ENCODE assay signal across 21 cellular contexts in genomic region chr20:10898555-10898954, GRCh38.
DNase-seq lines count a peak whose midpoint lies in the region; ATAC-seq, FAIRE-seq and TF ChIP-seq lines count a peak whose summit lies in the region.
"Had no signal": no experiment of that assay in that cellular context is flagged by ENCODE, and none has a peak within 500 bp of the region (broad histone marks: within the 10 kb centered on the region; RNA-seq: fewer than 3 reads in every experiment).

No MANE protein-coding gene starts in this region.

- H3K4me2 ChIP-seq in A549 (peak overlapping the region; percentile 15; the same call in 1 of the 3 replicates), IMR-90 (ENCODE audit: low read depth, low read length) (no peak overlapping the region)

- no peak overlapping the region for H3K23ac ChIP-seq in IMR-90 (ENCODE audit: low read depth, low read length)

- H3K36me3 Mint-ChIP-seq in nephron progenitor cell (ENCODE audit: low read depth) = no peaks in the 10 kb centered on the region
- H3K36me3 Mint-ChIP-seq in natural killer cell = no peaks in the 10 kb centered on the region
- H3K36me3 Mint-ChIP-seq: CD8-positive, alpha-beta memory T cell had no signal

- BruUV-seq in IMR-90 (replicated peaks; lab: Mats Ljungman, UMichigan) = no TSS peak

- ATAC-seq in A549 (peak; percentile 38 to 50; a peak in 4 of 6 replicates), IMR-90 (ENCODE audit: low read depth) (peak; percentile 48), natural killer cell (no peak), HG02973 (IDR thresholded peaks at IDR 0.05; ENCODE audit: unreplicated experiment) (no peak)
- ATAC-seq: Panc1 had no signal

- TF ChIP-seq CTCF in A549 (IDR thresholded peaks at IDR 0.05) (no peak), IMR-90 (conservative IDR thresholded peaks at IDR 0.05; ENCODE audit: low read depth, low read length) (no peak), fibroblast of mammary gland (conservative IDR thresholded peaks at IDR 0.05; ENCODE audit: control insufficient read depth, insufficient read depth, low read depth, low read length) (no peak), nephron progenitor cell (IDR thresholded peaks at IDR 0.05) (no peak), natural killer cell (IDR thresholded peaks at IDR 0.05) (no peak)

- H3K27me3 ChIP-seq in IMR-90 (ENCODE audit: control insufficient read depth, insufficient read depth, low read length) (no peaks in the 10 kb centered on the region), small intestine (ENCODE audit: control insufficient read depth in 2 of 2, insufficient read depth in 2 of 2, low read length in 2 of 2) (no peaks in the 10 kb centered on the region)
- H3K27me3 ChIP-seq: MG63 had no signal

- no peaks in the 10 kb centered on the region for H4K20me1 ChIP-seq in IMR-90 (ENCODE audit: insufficient read depth, low read length)

- no peak overlapping the region for H4K5ac ChIP-seq in IMR-90 (ENCODE audit: low read depth, low read length)

- no peak overlapping the region for H2BK20ac ChIP-seq in IMR-90 (ENCODE audit: low read depth, low read length)

- TF ChIP-seq EP300 in A549 (IDR thresholded peaks at IDR 0.05) = no peak

- no peaks in the 10 kb centered on the region for H3K79me1 ChIP-seq in IMR-90 (ENCODE audit: low read depth in 1 of 2, low read length in 2 of 2)

- H2BK15ac ChIP-seq in IMR-90 (ENCODE audit: low read depth, low read length) = no peak overlapping the region

- no peak overlapping the region for H2AFZ ChIP-seq in IMR-90 (replicated peaks; ENCODE audit: low read length, poor library complexity)

- peaks cover 7% of the 10 kb centered on the region for H3K27me3 Mint-ChIP-seq in nephron progenitor cell (ENCODE audit: low read depth, poor library complexity)
- H3K27me3 Mint-ChIP-seq in natural killer cell (ENCODE audit: low read depth in 2 of 2) = no peaks in the 10 kb centered on the region
- H3K27me3 Mint-ChIP-seq: CD8-positive, alpha-beta memory T cell had no signal

- H3K4me3 Mint-ChIP-seq in nephron progenitor cell (no peak overlapping the region), natural killer cell (no peak overlapping the region)
- H3K4me3 Mint-ChIP-seq: CD8-positive, alpha-beta memory T cell had no signal

- in situ Hi-C loops in IMR-90 (cut with MboI; ENCODE audit: low sequenced_read_pairs) = no loop called here

- POLR2A ChIA-PET in A549 (lab: Yijun Ruan, JAX) (no interaction called here), IMR-90 (lab: Charles Lee; ENCODE audit: unreplicated experiment) (no interaction called here)

- CTCF ChIA-PET in A549 (lab: Yijun Ruan, JAX) (interaction anchor here (1.5 kb wide), 1 partner anchor 645 kb away, joined by 4 read pairs; no protein-coding TSS in a partner anchor), IMR-90 (lab: Yijun Ruan, JAX) (interaction anchor here (0.9 kb wide), 1 partner anchor 68 kb away, joined by 3 read pairs; no protein-coding TSS in a partner anchor)

- H3K9me3 Mint-ChIP-seq in nephron progenitor cell (no peaks in the 10 kb centered on the region), natural killer cell (peaks cover 0 to 4% of the 10 kb centered on the region in 2 donors)

- peak; percentile 89 for FAIRE-seq in A549 (lab: Jason Lieb, UNC)
- no peak for FAIRE-seq in small intestine (lab: Jason Lieb, UNC)
- FAIRE-seq: GM12891, GM19239, HTR-8/SVneo had no signal

- dilution Hi-C loops in IMR-90 (cut with HindIII; ENCODE audit: low sequenced_read_pairs, unreplicated experiment) = no loop called here

- H3K56ac ChIP-seq in IMR-90 (ENCODE audit: extremely low read depth, insufficient read depth, low read length) = no peak overlapping the region

- no peak for TF ChIP-seq RAD21 in A549 (conservative IDR thresholded peaks at IDR 0.05 in 1 of 2, IDR thresholded peaks at IDR 0.05 in 1 of 2)
- no peak for TF ChIP-seq RAD21 in IMR-90 (IDR thresholded peaks at IDR 0.05; ENCODE audit: low read length)

- no peak overlapping the region for H3K9ac ChIP-seq in IMR-90 (ENCODE audit: low read depth, low read length)

- H3K4me3 ChIP-seq in A549 (no peak overlapping the region), IMR-90 (ENCODE audit: insufficient read depth, low read depth, low read length) (no peak overlapping the region), fibroblast of mammary gland (ENCODE audit: control insufficient read depth, low read depth, low read length) (no peak overlapping the region), small intestine (ENCODE audit: low read depth in 1 of 2, low read length in 2 of 2) (no peak overlapping the region)
- H3K4me3 ChIP-seq: HAP-1, MG63 had no signal

- peak overlapping the region in 1 of 2 experiments; percentile 46; a peak in 1 of 6 replicates for H3K27ac ChIP-seq in A549
- no peak overlapping the region for H3K27ac ChIP-seq in IMR-90 (ENCODE audit: insufficient read depth, low read length)
- no peak overlapping the region for H3K27ac ChIP-seq in small intestine (ENCODE audit: low read depth in 1 of 2, low read length in 1 of 2)

- H2BK120ac ChIP-seq in IMR-90 (ENCODE audit: low read depth, low read length) = no peak overlapping the region

- DNase-seq in A549 (ENCODE audit: low read depth in 1 of 2, low spot score in 1 of 2) = peak in 1 of 2 experiments; percentile 54
- DNase-seq in IMR-90 = peak; percentile 83
- DNase-seq in fibroblast of mammary gland (ENCODE audit: low read depth) = peak; percentile 58
- no peak for DNase-seq in nephron progenitor cell
- no peak for DNase-seq in small intestine
- no peak for DNase-seq in natural killer cell
- DNase-seq: ACHN; C1 segment of cervical spinal cord; CD8-positive, alpha-beta memory T cell; DMS53; Kasumi-1; MG63; NCI-H1048; NCI-H146; NCI-H2081 treated with DMSO at 0.1 percent for 48 hours had no signal

- H3K18ac ChIP-seq in IMR-90 (ENCODE audit: low read depth, low read length) = no peak overlapping the region

- H2AK5ac ChIP-seq in IMR-90 (ENCODE audit: low read depth, low read length) = no peak overlapping the region

- H2AK9ac ChIP-seq in IMR-90 (replicated peaks; ENCODE audit: low read depth, low read length, poor library complexity) = no peak overlapping the region

- H3K14ac ChIP-seq in IMR-90 (replicated peaks; ENCODE audit: low read depth, low read length) = no peak overlapping the region

- peaks cover 10% of the 10 kb centered on the region for H3K4me1 ChIP-seq in A549
- H3K4me1 ChIP-seq in IMR-90 (ENCODE audit: control insufficient read depth, insufficient read depth, low read length) = peaks cover 3% of the 10 kb centered on the region; the same call in 1 of the 2 replicates
- peaks cover 0 to 3% of the 10 kb centered on the region in 2 donors for H3K4me1 ChIP-seq in small intestine (ENCODE audit: control insufficient read depth in 2 of 2, insufficient read depth in 1 of 2, low read depth in 1 of 2, low read length in 1 of 2)
- H3K4me1 ChIP-seq: HAP-1 had no signal

- intact Hi-C loops in IMR-90 (cut with micrococcal nuclease) = no loop called here
- intact Hi-C loops in natural killer cell (cut with micrococcal nuclease) = no loop called here

- H4K8ac ChIP-seq in IMR-90 (ENCODE audit: low read depth in 2 of 2, low read length in 2 of 2) = no peak overlapping the region

- no peak for TF ChIP-seq POLR2A in A549 (IDR thresholded peaks at IDR 0.05; ENCODE audit: low read length)
- TF ChIP-seq POLR2A in IMR-90 (IDR thresholded peaks at IDR 0.05; ENCODE audit: low read depth, low read length) = no peak

- peaks cover 14% of the 10 kb centered on the region for H3K4me1 Mint-ChIP-seq in nephron progenitor cell
- no peaks in the 10 kb centered on the region for H3K4me1 Mint-ChIP-seq in natural killer cell
- H3K4me1 Mint-ChIP-seq: CD8-positive, alpha-beta memory T cell had no signal

- H3K36me3 ChIP-seq in IMR-90 (ENCODE audit: control insufficient read depth, insufficient read depth, low read length) (no peaks in the 10 kb centered on the region), small intestine (ENCODE audit: control insufficient read depth in 2 of 2, insufficient read depth in 2 of 2, low read length in 2 of 2) (no peaks in the 10 kb centered on the region)
- H3K36me3 ChIP-seq: HAP-1, MG63 had no signal

- H3K4ac ChIP-seq in IMR-90 (ENCODE audit: low read depth, low read length) = no peak overlapping the region

- H3K27ac Mint-ChIP-seq in nephron progenitor cell = peak overlapping the region; percentile 1
- no peak overlapping the region for H3K27ac Mint-ChIP-seq in natural killer cell
- H3K27ac Mint-ChIP-seq: CD8-positive, alpha-beta memory T cell had no signal

- WGBS in A549 (ENCODE audit: missing lambda C conversion rate) = 29% methylated on average over 1 of the region's 1 CpG
- no CpG with 5 or more reads among the region's 1 CpG for WGBS in IMR-90 (ENCODE audit: extremely low coverage in 2 of 2, insufficient read length in 1 of 2), 2 experiments
- WGBS in small intestine, 3 donors = 60 to 77% (median 60%) methylated on average over 1 of the region's 1 CpG

- H3K9me1 ChIP-seq in IMR-90 (ENCODE audit: insufficient read depth, low read length) = no peaks in the 10 kb centered on the region

- H2BK5ac ChIP-seq in IMR-90 (ENCODE audit: low read depth, low read length, poor library complexity, severe bottlenecking) = no peak overlapping the region

- H4K91ac ChIP-seq in IMR-90 (ENCODE audit: insufficient read depth, low read depth, low read length) = no peak overlapping the region

- H3K9me3 ChIP-seq in A549 = no peaks in the 10 kb centered on the region
- H3K9me3 ChIP-seq in IMR-90 (ENCODE audit: control insufficient read depth, insufficient read depth, low read length) = no peaks in the 10 kb centered on the region
- H3K9me3 ChIP-seq in small intestine (ENCODE audit: control insufficient read depth, low read depth) = no peaks in the 10 kb centered on the region
- H3K9me3 ChIP-seq: HAP-1, MG63 had no signal

TF ChIP-seq in A549, 52 proteins besides CTCF, POLR2A, EP300 and RAD21 (continues in another document):
- no peak for TF ChIP-seq NR3C1 (IDR thresholded peaks at IDR 0.05)

TF ChIP-seq in IMR-90, 13 proteins besides CTCF, POLR2A, EP300 and RAD21:
- TF ChIP-seq, protein P1, sequence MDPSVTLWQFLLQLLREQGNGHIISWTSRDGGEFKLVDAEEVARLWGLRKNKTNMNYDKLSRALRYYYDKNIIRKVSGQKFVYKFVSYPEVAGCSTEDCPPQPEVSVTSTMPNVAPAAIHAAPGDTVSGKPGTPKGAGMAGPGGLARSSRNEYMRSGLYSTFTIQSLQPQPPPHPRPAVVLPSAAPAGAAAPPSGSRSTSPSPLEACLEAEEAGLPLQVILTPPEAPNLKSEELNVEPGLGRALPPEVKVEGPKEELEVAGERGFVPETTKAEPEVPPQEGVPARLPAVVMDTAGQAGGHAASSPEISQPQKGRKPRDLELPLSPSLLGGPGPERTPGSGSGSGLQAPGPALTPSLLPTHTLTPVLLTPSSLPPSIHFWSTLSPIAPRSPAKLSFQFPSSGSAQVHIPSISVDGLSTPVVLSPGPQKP (IDR thresholded peaks at IDR 0.05; ENCODE audit: borderline replicate concordance, low read depth, low read length) = no peak
- TF ChIP-seq CEBPB (IDR thresholded peaks at IDR 0.05; ENCODE audit: low read depth, low read length) = peak; percentile 17; the same call in 1 of the 2 replicates

Comparison
In these comparisons a context has a peak if more than half of its experiments do, and no peak if none do; other contexts are left out.
1. ATAC-seq: peak in A549 (2 of 2) and IMR-90 (single experiment); none in natural killer cell (0 of 3) and HG02973 (single experiment).
2. DNase-seq: peak in IMR-90 (single experiment) and fibroblast of mammary gland (single experiment); none in nephron progenitor cell (single experiment), small intestine (single experiment) and natural killer cell (single experiment).